ENCODE assay signal across 15 cellular contexts in genomic region chr2:212922701-212923100, GRCh38.
DNase-seq lines count a peak whose midpoint lies in the region; ATAC-seq and TF ChIP-seq lines count a peak whose summit lies in the region.
"Had no signal": no experiment of that assay in that cellular context is flagged by ENCODE, and none has a peak within 500 bp of the region (broad histone marks: within the 10 kb centered on the region; RNA-seq: fewer than 3 reads in every experiment).

No MANE protein-coding gene starts in this region.

- WGBS in sigmoid colon, 2 donors = 92 to 93% methylated on average over 2 of the region's 2 CpGs

- H3K27me3 ChIP-seq in RWPE2 (ENCODE audit: insufficient read depth, poor library complexity, severe bottlenecking) (no peaks in the 10 kb centered on the region), sigmoid colon (no peaks in the 10 kb centered on the region)

- intact Hi-C loops in sigmoid colon (cut with DNase I) = no loop called here

- ATAC-seq in RWPE2 (ENCODE audit: low read depth) = peak; percentile 50
- ATAC-seq: A549; CD8-positive, alpha-beta T cell had no signal

- peaks cover 42% of the 10 kb centered on the region for H3K4me1 ChIP-seq in RWPE2 (ENCODE audit: insufficient read depth, poor library complexity, severe bottlenecking)
- no peaks in the 10 kb centered on the region for H3K4me1 ChIP-seq in sigmoid colon
- H3K4me1 ChIP-seq: A549 had no signal

- TF ChIP-seq EP300 in sigmoid colon (IDR thresholded peaks at IDR 0.05) = no peak

- no peak overlapping the region for H3K4me3 ChIP-seq in RWPE2 (ENCODE audit: severe bottlenecking)
- H3K4me3 ChIP-seq in choroid plexus epithelial cell (ENCODE audit: low read depth, low read length) = no peak overlapping the region
- no peak overlapping the region for H3K4me3 ChIP-seq in fibroblast of the aortic adventitia (ENCODE audit: low read depth, low read length)
- no peak overlapping the region for H3K4me3 ChIP-seq in sigmoid colon
- H3K4me3 ChIP-seq in coronary artery = no peak overlapping the region
- H3K4me3 ChIP-seq: A549 had no signal

- DNase-seq in RWPE2 (ENCODE audit: low spot score) (no peak), choroid plexus epithelial cell (ENCODE audit: low read depth) (peak; percentile 58), fibroblast of the aortic adventitia (ENCODE audit: low read depth) (peak; percentile 56), sigmoid colon (no peak), coronary artery (ENCODE audit: low spot score) (no peak)
- DNase-seq in activated effector memory CD4-positive, alpha-beta T cell treated with anti-CD3 and anti-CD28 coated beads, Interleukin-2, amount 50 U/mL, for 16 hours = no peak
- DNase-seq: CD8-positive, alpha-beta T cell; COR-L47; DMS153; DMS79 treated with DMSO at 0.1 percent for 48 hours; GDM1; HCEC 1CT; HFFc6 had no signal

- H3K9me3 ChIP-seq in RWPE2 (ENCODE audit: severe bottlenecking) (peaks cover 6% of the 10 kb centered on the region), sigmoid colon (no peaks in the 10 kb centered on the region)
- H3K9me3 ChIP-seq: A549 had no signal

- TF ChIP-seq CTCF in RWPE2 (IDR thresholded peaks at IDR 0.05; ENCODE audit: poor library complexity, severe bottlenecking) (no peak), choroid plexus epithelial cell (conservative IDR thresholded peaks at IDR 0.05; ENCODE audit: low read depth, low read length) (no peak), fibroblast of the aortic adventitia (IDR thresholded peaks at IDR 0.05; ENCODE audit: insufficient read depth, low read length) (no peak), sigmoid colon (IDR thresholded peaks at IDR 0.05) (no peak), coronary artery (IDR thresholded peaks at IDR 0.05) (no peak)

- TF ChIP-seq POLR2A in sigmoid colon (IDR thresholded peaks at IDR 0.05) = no peak

- H3K36me3 ChIP-seq in RWPE2 (ENCODE audit: low read depth) (no peaks in the 10 kb centered on the region), sigmoid colon (no peaks in the 10 kb centered on the region)

- peak overlapping the region; percentile 91 for H3K27ac ChIP-seq in RWPE2 (ENCODE audit: poor library complexity, severe bottlenecking)
- no peak overlapping the region for H3K27ac ChIP-seq in sigmoid colon
- no peak overlapping the region for H3K27ac ChIP-seq in coronary artery
- H3K27ac ChIP-seq: A549, HL-60 had no signal

Comparison
In these comparisons a context has a peak if more than half of its experiments do, and no peak if none do; other contexts are left out.
1. DNase-seq: peak in choroid plexus epithelial cell (single experiment) and fibroblast of the aortic adventitia (single experiment); none in RWPE2 (single experiment), activated effector memory CD4-positive, alpha-beta T cell treated with anti-CD3 and anti-CD28 coated beads, Interleukin-2, amount 50 U/mL, for 16 hours (single experiment), sigmoid colon (single experiment) and coronary artery (single experiment).